ENCODE assay signal across 27 cellular contexts in the genomic region with DNA sequence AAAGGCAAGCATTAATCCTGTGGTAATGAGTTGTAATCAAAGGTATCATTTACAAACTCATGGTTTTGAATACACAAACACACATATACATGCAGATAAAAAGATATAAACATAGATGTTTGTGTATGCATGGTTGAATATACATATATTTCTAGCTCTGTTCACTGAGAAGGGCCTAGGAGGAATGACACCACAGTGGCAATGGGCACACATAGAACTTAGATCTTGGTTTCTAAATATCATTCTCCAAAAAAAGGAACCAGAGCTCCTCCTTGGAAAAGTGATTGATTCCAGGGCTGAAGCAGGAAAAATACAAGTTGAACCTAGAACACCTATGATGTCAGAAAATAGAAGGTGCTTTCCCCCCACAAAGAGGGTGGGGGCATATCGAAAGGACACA.
"Had no signal": no experiment of that assay in that cellular context is flagged by ENCODE, and none has a peak within 500 bp of the region (broad histone marks: within the 10 kb centered on the region; RNA-seq: fewer than 3 reads in every experiment).

No MANE protein-coding gene starts in this region.

- DNase-seq: activated CD4-positive, alpha-beta memory T cell treated with anti-CD3 and anti-CD28 coated beads, Interleukin-2, amount 10 ng/mL, durations not matched to agents 7 days and 5 days; activated CD4-positive, alpha-beta T cell treated with anti-CD3 and anti-CD28 coated beads for 1 hour; activated CD4-positive, alpha-beta T cell treated with anti-CD3 and anti-CD28 coated beads for 4 hours; activated CD4-positive, alpha-beta T cell treated with anti-CD3 and anti-CD28 coated beads, Interleukin-2, amount 10 ng/mL, durations not matched to agents 7 days and 5 days; activated CD4-positive, alpha-beta T cell treated with anti-CD3 and anti-CD28 coated beads, Interleukin-2, amount 50 U/mL, for 4 hours; activated CD8-positive, alpha-beta memory T cell treated with anti-CD3 and anti-CD28 coated beads, Interleukin-2, amount 50 U/mL, for 48 hours; activated effector memory CD4-positive, alpha-beta T cell treated with anti-CD3 and anti-CD28 coated beads, Interleukin-2, amount 50 U/mL, for 16 hours; activated naive CD4-positive, alpha-beta T cell treated with anti-CD3 and anti-CD28 coated beads for 36 hours; activated naive CD8-positive, alpha-beta T cell treated with anti-CD3 and anti-CD28 coated beads, Interleukin-2, amount 10 ng/mL, durations not matched to agents 7 days and 5 days; activated T-cell treated with anti-CD3 and anti-CD28 coated beads for 4 hours; activated T-cell treated with anti-CD3 and anti-CD28 coated beads, Interleukin-2, amount 50 U/mL, for 24 hours; amniotic stem cell; anterior cingulate cortex; caudate nucleus; dorsolateral prefrontal cortex; effector memory CD4-positive, alpha-beta T cell; endodermal cell; foreskin fibroblast; head of caudate nucleus; T-helper 2 cell had no signal

- ATAC-seq: esophagus mucosa, WTC11 had no signal

- H3K27ac Mint-ChIP-seq: activated CD4-positive, alpha-beta memory T cell treated with anti-CD3 and anti-CD28 coated beads, Interleukin-2, amount 10 ng/mL, durations not matched to agents 7 days and 5 days; activated CD4-positive, alpha-beta T cell treated with anti-CD3 and anti-CD28 coated beads, Interleukin-2, amount 10 ng/mL, durations not matched to agents 7 days and 5 days; activated naive CD4-positive, alpha-beta T cell treated with anti-CD3 and anti-CD28 coated beads for 36 hours; activated naive CD4-positive, alpha-beta T cell treated with anti-CD3 and anti-CD28 coated beads, Interleukin-2, amount 50 U/mL, for 24 hours; activated naive CD8-positive, alpha-beta T cell treated with anti-CD3 and anti-CD28 coated beads, Interleukin-2, amount 10 ng/mL, durations not matched to agents 7 days and 5 days; activated T-cell treated with anti-CD3 and anti-CD28 coated beads, Interleukin-2, amount 50 U/mL, for 24 hours; activated T-helper 2 cell treated with anti-CD3 and anti-CD28 coated beads, Interferon-gamma antibody, Interleukin-2, Interleukin-4, amounts not matched to agents 10 μg/mL and 5 μg/mL and 100 μg/mL, durations not matched to agents 14 hours and 24 hours and 36 hours; dendritic cell treated with granulocyte-macrophage colony-stimulating factor and Interleukin-4, amounts not matched to agents 40 ng/mL and 50 ng/mL, for 4 days; endodermal cell; WTC11 had no signal

- H3K4me3 ChIP-seq: coronary artery, dorsolateral prefrontal cortex had no signal

- H3K27me3 ChIP-seq: dorsolateral prefrontal cortex had no signal

- H3K4me3 Mint-ChIP-seq: activated CD4-positive, alpha-beta memory T cell treated with anti-CD3 and anti-CD28 coated beads, Interleukin-2, amount 10 ng/mL, durations not matched to agents 7 days and 5 days; activated CD4-positive, alpha-beta T cell treated with anti-CD3 and anti-CD28 coated beads, Interleukin-2, amount 10 ng/mL, durations not matched to agents 7 days and 5 days; activated naive CD4-positive, alpha-beta T cell treated with anti-CD3 and anti-CD28 coated beads for 36 hours; activated naive CD4-positive, alpha-beta T cell treated with anti-CD3 and anti-CD28 coated beads, Interleukin-2, amount 50 U/mL, for 24 hours; activated naive CD8-positive, alpha-beta T cell treated with anti-CD3 and anti-CD28 coated beads, Interleukin-2, amount 10 ng/mL, durations not matched to agents 7 days and 5 days; activated T-cell treated with anti-CD3 and anti-CD28 coated beads, Interleukin-2, amount 50 U/mL, for 24 hours; dendritic cell treated with granulocyte-macrophage colony-stimulating factor and Interleukin-4, amounts not matched to agents 40 ng/mL and 50 ng/mL, for 4 days; endodermal cell; WTC11 had no signal

- H3K9me3 Mint-ChIP-seq: activated naive CD4-positive, alpha-beta T cell treated with anti-CD3 and anti-CD28 coated beads, Interleukin-2, amount 50 U/mL, for 24 hours; activated T-cell treated with anti-CD3 and anti-CD28 coated beads, Interleukin-2, amount 50 U/mL, for 24 hours had no signal

- H3K4me1 Mint-ChIP-seq: WTC11 had no signal

- H3K27ac ChIP-seq: coronary artery, dorsolateral prefrontal cortex, VCaP had no signal

- H3K27me3 Mint-ChIP-seq: activated CD4-positive, alpha-beta memory T cell treated with anti-CD3 and anti-CD28 coated beads, Interleukin-2, amount 10 ng/mL, durations not matched to agents 7 days and 5 days; activated CD4-positive, alpha-beta T cell treated with anti-CD3 and anti-CD28 coated beads, Interleukin-2, amount 10 ng/mL, durations not matched to agents 7 days and 5 days; activated naive CD4-positive, alpha-beta T cell treated with anti-CD3 and anti-CD28 coated beads, Interleukin-2, amount 50 U/mL, for 24 hours; activated naive CD8-positive, alpha-beta T cell treated with anti-CD3 and anti-CD28 coated beads, Interleukin-2, amount 10 ng/mL, durations not matched to agents 7 days and 5 days; activated T-cell treated with anti-CD3 and anti-CD28 coated beads, Interleukin-2, amount 50 U/mL, for 24 hours; dendritic cell treated with granulocyte-macrophage colony-stimulating factor and Interleukin-4, amounts not matched to agents 40 ng/mL and 50 ng/mL, for 4 days had no signal
